Comparison of ENCODE assay signal across 1 cellular context in the genomic region with DNA sequence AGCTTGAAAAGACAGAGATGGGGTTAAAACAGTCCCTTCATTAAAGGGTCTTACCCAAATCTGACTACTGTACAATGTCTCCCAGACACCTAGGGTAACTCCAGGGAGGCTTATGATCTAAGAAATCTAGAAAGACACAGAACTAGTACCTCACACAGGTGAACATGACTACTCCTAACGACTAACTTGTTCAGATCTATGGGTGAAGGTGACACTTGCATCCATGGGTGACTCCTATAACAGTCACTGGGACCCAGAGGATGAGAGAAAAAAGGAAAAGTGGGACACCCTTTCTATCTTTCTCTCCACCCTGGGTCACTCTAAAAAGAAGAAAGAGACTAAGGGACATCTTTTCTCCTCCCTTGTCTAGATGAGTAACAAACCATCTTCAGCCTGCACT.
TF ChIP-seq lines count a peak whose summit lies in the region.

No MANE protein-coding gene starts in this region.

TF ChIP-seq in IMR-90, 13 proteins besides CTCF, POLR2A, EP300 and RAD21:
- TF ChIP-seq NFE2L2 (IDR thresholded peaks at IDR 0.05; ENCODE audit: low read depth, low read length) (no peak), MAFK (IDR thresholded peaks at IDR 0.05; ENCODE audit: low read depth, low read length) (no peak), SMC3 (IDR thresholded peaks at IDR 0.05; ENCODE audit: low read depth, low read length) (no peak), MXI1 (IDR thresholded peaks at IDR 0.05; ENCODE audit: borderline replicate concordance, low read depth, low read length) (no peak), RCOR1 (IDR thresholded peaks at IDR 0.05; ENCODE audit: insufficient replicate concordance, low read length) (no peak), FOS (IDR thresholded peaks at IDR 0.05; ENCODE audit: low read depth, low read length) (no peak), RFX5 (IDR thresholded peaks at IDR 0.05; ENCODE audit: low read depth, low read length) (no peak), MAZ (IDR thresholded peaks at IDR 0.05; ENCODE audit: borderline replicate concordance, low read depth, low read length) (no peak), BHLHE40 (IDR thresholded peaks at IDR 0.05; ENCODE audit: low read depth, low read length) (no peak)
- TF ChIP-seq, protein P1, sequence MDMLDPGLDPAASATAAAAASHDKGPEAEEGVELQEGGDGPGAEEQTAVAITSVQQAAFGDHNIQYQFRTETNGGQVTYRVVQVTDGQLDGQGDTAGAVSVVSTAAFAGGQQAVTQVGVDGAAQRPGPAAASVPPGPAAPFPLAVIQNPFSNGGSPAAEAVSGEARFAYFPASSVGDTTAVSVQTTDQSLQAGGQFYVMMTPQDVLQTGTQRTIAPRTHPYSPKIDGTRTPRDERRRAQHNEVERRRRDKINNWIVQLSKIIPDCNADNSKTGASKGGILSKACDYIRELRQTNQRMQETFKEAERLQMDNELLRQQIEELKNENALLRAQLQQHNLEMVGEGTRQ (IDR thresholded peaks at IDR 0.05; ENCODE audit: low read depth, low read length) = no peak
- TF ChIP-seq, protein P2, sequence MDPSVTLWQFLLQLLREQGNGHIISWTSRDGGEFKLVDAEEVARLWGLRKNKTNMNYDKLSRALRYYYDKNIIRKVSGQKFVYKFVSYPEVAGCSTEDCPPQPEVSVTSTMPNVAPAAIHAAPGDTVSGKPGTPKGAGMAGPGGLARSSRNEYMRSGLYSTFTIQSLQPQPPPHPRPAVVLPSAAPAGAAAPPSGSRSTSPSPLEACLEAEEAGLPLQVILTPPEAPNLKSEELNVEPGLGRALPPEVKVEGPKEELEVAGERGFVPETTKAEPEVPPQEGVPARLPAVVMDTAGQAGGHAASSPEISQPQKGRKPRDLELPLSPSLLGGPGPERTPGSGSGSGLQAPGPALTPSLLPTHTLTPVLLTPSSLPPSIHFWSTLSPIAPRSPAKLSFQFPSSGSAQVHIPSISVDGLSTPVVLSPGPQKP (IDR thresholded peaks at IDR 0.05; ENCODE audit: borderline replicate concordance, low read depth, low read length) = no peak
